Comparison of ENCODE assay signal across 16 cellular contexts in genomic region chr2:231228974-231229373, GRCh38. TPM values are rescaled to one million over a fixed set of nuclear protein-coding genes. Genes with fewer than 3 reads are reported as not detected.
A peak's percentile ranks its signal among the peaks of the same experiment; 100 is the strongest.
DNase-seq lines count a peak whose midpoint lies in the region; ATAC-seq, FAIRE-seq and TF ChIP-seq lines count a peak whose summit lies in the region.
"Had no signal": no experiment of that assay in that cellular context is flagged by ENCODE, and none has a peak within 500 bp of the region (broad histone marks: within the 10 kb centered on the region; RNA-seq: fewer than 3 reads in every experiment).

No MANE protein-coding gene starts in this region.

- no peaks in the 10 kb centered on the region for H3K27me3 Mint-ChIP-seq in chondrocyte (ENCODE audit: low read depth)
- H3K27me3 Mint-ChIP-seq: activated CD4-positive, alpha-beta T cell treated with anti-CD3 and anti-CD28 coated beads, Interleukin-2, amount 10 ng/mL, durations not matched to agents 24 days and 14 days had no signal

- ATAC-seq in GM18517 (IDR thresholded peaks at IDR 0.05; ENCODE audit: unreplicated experiment), result no peak
- no peak for ATAC-seq in activated CD4-positive, CD25-positive, alpha-beta regulatory T cell treated with anti-CD3 and anti-CD28 coated beads, Interleukin-2, amount 50 U/mL, for 24 hours

- no peaks in the 10 kb centered on the region for H3K9me3 ChIP-seq in BLaER1 treated with 17β-estradiol and CSF1 and Interleukin-3, amounts not matched to agents 10 nM and 100 nM (replicated peaks in 1 of 11)
- H3K9me3 ChIP-seq in muscle layer of colon (ENCODE audit: low read length) (no peaks in the 10 kb centered on the region), small intestine (ENCODE audit: control insufficient read depth, low read depth) (no peaks in the 10 kb centered on the region)
- H3K9me3 ChIP-seq: mucosa of descending colon had no signal

- 56 to 66% (median 63%) methylated on average over 2 of the region's 2 CpGs for WGBS in small intestine, 3 donors

- H3K4me1 Mint-ChIP-seq in chondrocyte (ENCODE audit: low read depth), result peaks cover 44% of the 10 kb centered on the region
- H3K4me1 Mint-ChIP-seq: activated CD4-positive, alpha-beta T cell treated with anti-CD3 and anti-CD28 coated beads, Interleukin-2, amount 10 ng/mL, durations not matched to agents 24 days and 14 days had no signal

- no peak for TF ChIP-seq CTCF in chondrocyte (IDR thresholded peaks at IDR 0.05)

- peak overlapping the region in 1 of 10 experiments; percentile 2; a peak in 1 of 20 replicates for H3K4me3 ChIP-seq in BLaER1 treated with 17β-estradiol and CSF1 and Interleukin-3, amounts not matched to agents 10 nM and 100 nM
- H3K4me3 ChIP-seq in muscle layer of colon (ENCODE audit: low read depth in 1 of 2, low read length in 2 of 2) (no peak overlapping the region), small intestine (ENCODE audit: low read depth in 1 of 2, low read length in 2 of 2) (no peak overlapping the region)
- H3K4me3 ChIP-seq: mucosa of descending colon had no signal

- peak overlapping the region; percentile 68 for H3K27ac Mint-ChIP-seq in chondrocyte (ENCODE audit: unreplicated experiment)
- H3K27ac Mint-ChIP-seq: activated CD4-positive, alpha-beta T cell treated with anti-CD3 and anti-CD28 coated beads, Interleukin-2, amount 10 ng/mL, durations not matched to agents 24 days and 14 days had no signal

- H3K36me3 ChIP-seq in BLaER1 treated with 17β-estradiol and CSF1 and Interleukin-3, amounts not matched to agents 10 nM and 100 nM, result no peaks in the 10 kb centered on the region
- no peaks in the 10 kb centered on the region for H3K36me3 ChIP-seq in muscle layer of colon (ENCODE audit: insufficient read depth, low read length)
- H3K36me3 ChIP-seq in small intestine (ENCODE audit: control insufficient read depth in 2 of 2, insufficient read depth in 2 of 2, low read length in 2 of 2), result no peaks in the 10 kb centered on the region

- H3K9me3 Mint-ChIP-seq in chondrocyte (ENCODE audit: low read depth), result no peaks in the 10 kb centered on the region
- H3K9me3 Mint-ChIP-seq: activated CD4-positive, alpha-beta T cell treated with anti-CD3 and anti-CD28 coated beads, Interleukin-2, amount 10 ng/mL, durations not matched to agents 24 days and 14 days had no signal

- no peak for FAIRE-seq in small intestine (lab: Jason Lieb, UNC)

- peak overlapping the region in 1 of 11 experiments; percentile 40; a peak in 1 of 22 replicates for H3K9ac ChIP-seq in BLaER1 treated with 17β-estradiol and CSF1 and Interleukin-3, amounts not matched to agents 10 nM and 100 nM
- no peak overlapping the region for H3K9ac ChIP-seq in muscle layer of colon (ENCODE audit: low read length)

- peak; percentile 17 for DNase-seq in KBM-7
- DNase-seq in chondrocyte (ENCODE audit: low spot score), result no peak
- DNase-seq in RKO (ENCODE audit: low spot score), result no peak
- DNase-seq in small intestine, result no peak
- DNase-seq: activated CD4-positive, alpha-beta T cell treated with anti-CD3 and anti-CD28 coated beads, Interleukin-2, amount 10 ng/mL, durations not matched to agents 24 days and 14 days; activated naive CD4-positive, alpha-beta T cell treated with Interleukin-2 at 50 U/mL for 16 hours; aorta; COR-L47; mucosa of descending colon; NCI-H524 treated with DMSO at 0.1 percent for 48 hours; OCI-M1; stimulated activated CD4-positive, alpha-beta T cell treated with anti-CD3 and anti-CD28 coated beads, Interleukin-2, amount 100 ng/mL, for 24 hours had no signal

- peak overlapping the region in 1 of 11 experiments; percentile 24; a peak in 4 of 22 replicates for H3K27ac ChIP-seq in BLaER1 treated with 17β-estradiol and CSF1 and Interleukin-3, amounts not matched to agents 10 nM and 100 nM
- H3K27ac ChIP-seq in muscle layer of colon (ENCODE audit: low read depth, low read length), result peak overlapping the region; percentile 39
- no peak overlapping the region for H3K27ac ChIP-seq in small intestine (ENCODE audit: low read depth in 1 of 2, low read length in 1 of 2)

- H3K4me1 ChIP-seq in BLaER1 treated with 17β-estradiol and CSF1 and Interleukin-3, amounts not matched to agents 10 nM and 100 nM, result peaks cover 32 to 41% (median 36%) of the 10 kb centered on the region in 10 experiments
- H3K4me1 ChIP-seq in muscle layer of colon (ENCODE audit: insufficient read depth, low read length), result peaks cover 25% of the 10 kb centered on the region
- peaks cover 0 to 2% of the 10 kb centered on the region in 2 donors for H3K4me1 ChIP-seq in small intestine (ENCODE audit: control insufficient read depth in 2 of 2, insufficient read depth in 1 of 2, low read depth in 1 of 2, low read length in 1 of 2)

- peaks cover 0 to 9% (median 0%) of the 10 kb centered on the region in 11 experiments; a peak in 3 of 22 replicates for H4K20me1 ChIP-seq in BLaER1 treated with 17β-estradiol and CSF1 and Interleukin-3, amounts not matched to agents 10 nM and 100 nM

- peaks cover 19% of the 10 kb centered on the region for H3K36me3 Mint-ChIP-seq in chondrocyte (ENCODE audit: low read depth)

- H3K4me3 Mint-ChIP-seq in chondrocyte (ENCODE audit: unreplicated experiment), result no peak overlapping the region
- H3K4me3 Mint-ChIP-seq: activated CD4-positive, alpha-beta T cell treated with anti-CD3 and anti-CD28 coated beads, Interleukin-2, amount 10 ng/mL, durations not matched to agents 24 days and 14 days had no signal

- in situ Hi-C loops in KBM-7 (cut with MboI; ENCODE audit: low pct_unique_long_range_greater_than_20kb, low sequenced_read_pairs), result no loop called here

- H3K4me2 ChIP-seq in BLaER1 treated with 17β-estradiol and CSF1 and Interleukin-3, amounts not matched to agents 10 nM and 100 nM, result peak overlapping the region; percentile 48 to 93 (median 80); a peak in 21 of 22 replicates

- H3K27me3 ChIP-seq in BLaER1 treated with 17β-estradiol and CSF1 and Interleukin-3, amounts not matched to agents 10 nM and 100 nM, result no peaks in the 10 kb centered on the region
- no peaks in the 10 kb centered on the region for H3K27me3 ChIP-seq in muscle layer of colon (ENCODE audit: control insufficient read depth in 1 of 2, insufficient read depth in 2 of 2, low read length in 2 of 2)
- no peaks in the 10 kb centered on the region for H3K27me3 ChIP-seq in small intestine (ENCODE audit: control insufficient read depth in 2 of 2, insufficient read depth in 2 of 2, low read length in 2 of 2)

RNA-seq across cellular contexts. Expression of gene ARMC9, which starts 30.5 kb away (rescaled TPM):
- 71.6 to 188 TPM (median 187 TPM) in 3 replicates for total RNA-seq in chondrocyte
- polyA plus RNA-seq in small intestine, result 1 to 10 TPM in 2 of 3 donors, under 1 TPM in 1; 0.67 to 4.5 (median 2.4) TPM
